In the genomic region with DNA sequence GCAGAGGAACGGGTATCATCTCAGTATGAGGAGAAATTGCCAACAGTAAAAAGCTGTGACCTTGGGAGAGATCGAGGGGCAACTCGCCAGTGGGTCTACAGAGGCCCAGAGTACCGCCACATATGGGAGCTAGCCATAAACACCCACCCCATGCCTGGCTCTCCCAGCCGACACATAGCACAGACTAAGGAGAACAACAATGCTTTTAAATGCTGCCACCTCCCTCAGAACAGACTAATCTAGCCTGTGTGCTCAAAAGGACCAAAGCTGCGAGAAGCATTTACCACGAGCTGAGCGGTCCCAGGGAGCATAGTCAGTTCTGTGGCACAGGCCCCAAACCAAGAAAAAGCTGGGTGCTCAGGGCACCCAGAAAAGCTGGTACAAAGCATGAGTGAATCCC, we compare ENCODE assay signal across 37 cellular contexts.
"Had no signal": no experiment of that assay in that cellular context is flagged by ENCODE, and none has a peak within 500 bp of the region (broad histone marks: within the 10 kb centered on the region; RNA-seq: fewer than 3 reads in every experiment).

No MANE protein-coding gene starts in this region.

- DNase-seq: activated effector memory CD4-positive, alpha-beta T cell treated with anti-CD3 and anti-CD28 coated beads, Interleukin-2, amount 50 U/mL, for 16 hours; activated effector memory CD4-positive, alpha-beta T cell treated with Interleukin-2 at 50 U/mL for 16 hours; activated gamma-delta T cell; activated gamma-delta T cell treated with Interleukin-2 at 50 U/mL for 16 hours; activated naive CD4-positive, alpha-beta T cell; activated naive CD4-positive, alpha-beta T cell treated with anti-CD3 and anti-CD28 coated beads for 36 hours; activated naive CD4-positive, alpha-beta T cell treated with anti-CD3 and anti-CD28 coated beads, Interleukin-2, amount 10 ng/mL, durations not matched to agents 7 days and 5 days; activated naive CD4-positive, alpha-beta T cell treated with anti-CD3 and anti-CD28 coated beads, Interleukin-2, amount 50 U/mL, for 16 hours; activated naive CD4-positive, alpha-beta T cell treated with Interleukin-2 at 50 U/mL for 16 hours; activated naive CD8-positive, alpha-beta T cell treated with anti-CD3 and anti-CD28 coated beads for 36 hours; activated naive CD8-positive, alpha-beta T cell treated with anti-CD3 and anti-CD28 coated beads, Interleukin-2, amount 10 ng/mL, durations not matched to agents 7 days and 5 days; activated naive CD8-positive, alpha-beta T cell treated with anti-CD3 and anti-CD28 coated beads, Interleukin-2, amount 50 U/mL, for 24 hours; activated T-cell treated with anti-CD3 and anti-CD28 coated beads, Interleukin-2, amount 50 U/mL, for 1 hour; activated T-cell treated with anti-CD3 and anti-CD28 coated beads, Interleukin-2, amount 50 U/mL, for 24 hours; activated T-cell treated with anti-CD3 and anti-CD28 coated beads, Interleukin-2, amount 50 U/mL, for 4 hours; activated T-cell treated with anti-CD3 and anti-CD28 coated beads, Interleukin-2, amount 50 U/mL, for 48 hours; activated T-cell treated with anti-CD3 and anti-CD28 coated beads, Interleukin-2, amount 50 U/mL, for 72 hours; adrenal gland; amniotic stem cell; amygdala; anterior cingulate cortex; aorta; body of pancreas; brain microvascular endothelial cell; central memory CD4-positive, alpha-beta T cell; cerebellar nuclear complex had no signal

- H3K36me3 Mint-ChIP-seq: activated naive CD4-positive, alpha-beta T cell treated with anti-CD3 and anti-CD28 coated beads, Interleukin-2, amount 10 ng/mL, durations not matched to agents 7 days and 5 days; activated naive CD4-positive, alpha-beta T cell treated with anti-CD3 and anti-CD28 coated beads, Interleukin-2, amount 50 U/mL, for 24 hours; activated naive CD4-positive, alpha-beta T cell treated with anti-CD3 and anti-CD28 coated beads, Interleukin-2, amount 50 U/mL, for 72 hours; activated naive CD8-positive, alpha-beta T cell; activated naive CD8-positive, alpha-beta T cell treated with anti-CD3 and anti-CD28 coated beads for 36 hours; activated naive CD8-positive, alpha-beta T cell treated with anti-CD3 and anti-CD28 coated beads, Interleukin-2, amount 10 ng/mL, durations not matched to agents 7 days and 5 days; brain had no signal

- H3K27me3 ChIP-seq: ascending aorta, body of pancreas, brain microvascular endothelial cell, breast epithelium, cardiac muscle cell had no signal

- H3K27me3 Mint-ChIP-seq: activated naive CD4-positive, alpha-beta T cell treated with anti-CD3 and anti-CD28 coated beads, Interleukin-2, amount 10 ng/mL, durations not matched to agents 7 days and 5 days had no signal

- H3K4me1 Mint-ChIP-seq: activated naive CD4-positive, alpha-beta T cell treated with anti-CD3 and anti-CD28 coated beads, Interleukin-2, amount 10 ng/mL, durations not matched to agents 7 days and 5 days; activated naive CD4-positive, alpha-beta T cell treated with anti-CD3 and anti-CD28 coated beads, Interleukin-2, amount 50 U/mL, for 24 hours; activated naive CD8-positive, alpha-beta T cell treated with anti-CD3 and anti-CD28 coated beads for 36 hours; activated naive CD8-positive, alpha-beta T cell treated with anti-CD3 and anti-CD28 coated beads, Interleukin-2, amount 10 ng/mL, durations not matched to agents 7 days and 5 days; activated naive CD8-positive, alpha-beta T cell treated with anti-CD3 and anti-CD28 coated beads, Interleukin-2, amount 50 U/mL, for 24 hours; activated T-helper 17 cell treated with anti-CD3 and anti-CD28 coated beads, Interleukin-2, amount 50 U/mL, for 72 hours; brain; central memory CD8-positive, alpha-beta T cell had no signal

- H3K9me3 Mint-ChIP-seq: activated naive CD4-positive, alpha-beta T cell treated with anti-CD3 and anti-CD28 coated beads for 36 hours; activated naive CD4-positive, alpha-beta T cell treated with anti-CD3 and anti-CD28 coated beads, Interleukin-2, amount 10 ng/mL, durations not matched to agents 7 days and 5 days; activated naive CD4-positive, alpha-beta T cell treated with anti-CD3 and anti-CD28 coated beads, Interleukin-2, amount 50 U/mL, for 24 hours; activated naive CD4-positive, alpha-beta T cell treated with anti-CD3 and anti-CD28 coated beads, Interleukin-2, amount 50 U/mL, for 72 hours; activated naive CD8-positive, alpha-beta T cell treated with anti-CD3 and anti-CD28 coated beads for 36 hours; activated naive CD8-positive, alpha-beta T cell treated with anti-CD3 and anti-CD28 coated beads, Interleukin-2, amount 10 ng/mL, durations not matched to agents 7 days and 5 days; activated naive CD8-positive, alpha-beta T cell treated with anti-CD3 and anti-CD28 coated beads, Interleukin-2, amount 50 U/mL, for 24 hours; activated T-cell treated with anti-CD3 and anti-CD28 coated beads, Interleukin-2, amount 50 U/mL, for 24 hours; activated T-cell treated with anti-CD3 and anti-CD28 coated beads, Interleukin-2, amount 50 U/mL, for 4 hours; activated T-cell treated with anti-CD3 and anti-CD28 coated beads, Interleukin-2, amount 50 U/mL, for 72 hours; activated T-helper 1 cell treated with anti-CD3 and anti-CD28 coated beads, Interleukin-12 subunit alpha, Interleukin-12 subunit beta, Interleukin-2, Interleukin-4 antibody, amounts not matched to agents 30 ng/mL and 10 ng/mL and 1 ng/mL, durations not matched to agents 14 hours and 24 hours and 36 hours; activated T-helper 17 cell treated with anti-CD3 and anti-CD28 coated beads, Interleukin-2, amount 50 U/mL, for 72 hours; activated T-helper 2 cell treated with anti-CD3 and anti-CD28 coated beads, Interferon-gamma antibody, Interleukin-2, Interleukin-4, amounts not matched to agents 10 μg/mL and 5 μg/mL and 100 μg/mL, durations not matched to agents 14 hours and 24 hours and 36 hours; brain; central memory CD8-positive, alpha-beta T cell had no signal

- H3K4me3 ChIP-seq: adrenal gland, ascending aorta, body of pancreas, breast epithelium, cardiac muscle cell had no signal

- H3K9me3 ChIP-seq: adrenal gland, ascending aorta, body of pancreas, breast epithelium had no signal

- H3K27ac Mint-ChIP-seq: activated naive CD4-positive, alpha-beta T cell treated with anti-CD3 and anti-CD28 coated beads for 36 hours; activated naive CD4-positive, alpha-beta T cell treated with anti-CD3 and anti-CD28 coated beads, Interleukin-2, amount 10 ng/mL, durations not matched to agents 7 days and 5 days; activated naive CD4-positive, alpha-beta T cell treated with anti-CD3 and anti-CD28 coated beads, Interleukin-2, amount 50 U/mL, for 24 hours; activated naive CD4-positive, alpha-beta T cell treated with anti-CD3 and anti-CD28 coated beads, Interleukin-2, amount 50 U/mL, for 72 hours; activated naive CD8-positive, alpha-beta T cell; activated naive CD8-positive, alpha-beta T cell treated with anti-CD3 and anti-CD28 coated beads for 36 hours; activated naive CD8-positive, alpha-beta T cell treated with anti-CD3 and anti-CD28 coated beads, Interleukin-2, amount 10 ng/mL, durations not matched to agents 7 days and 5 days; activated naive CD8-positive, alpha-beta T cell treated with anti-CD3 and anti-CD28 coated beads, Interleukin-2, amount 50 U/mL, for 24 hours; activated T-cell treated with anti-CD3 and anti-CD28 coated beads, Interleukin-2, amount 50 U/mL, for 24 hours; activated T-cell treated with anti-CD3 and anti-CD28 coated beads, Interleukin-2, amount 50 U/mL, for 72 hours; activated T-helper 1 cell treated with anti-CD3 and anti-CD28 coated beads, Interleukin-12 subunit alpha, Interleukin-12 subunit beta, Interleukin-2, Interleukin-4 antibody, amounts not matched to agents 30 ng/mL and 10 ng/mL and 1 ng/mL, durations not matched to agents 14 hours and 24 hours and 36 hours; activated T-helper 17 cell treated with anti-CD3 and anti-CD28 coated beads, Interleukin-2, amount 50 U/mL, for 72 hours; activated T-helper 2 cell treated with anti-CD3 and anti-CD28 coated beads, Interferon-gamma antibody, Interleukin-2, Interleukin-4, amounts not matched to agents 10 μg/mL and 5 μg/mL and 100 μg/mL, durations not matched to agents 14 hours and 24 hours and 36 hours; brain had no signal

- H3K27ac ChIP-seq: adrenal gland, ascending aorta, body of pancreas, brain microvascular endothelial cell, breast epithelium, cardiac muscle cell had no signal

- H3K36me3 ChIP-seq: adrenal gland, ascending aorta, brain microvascular endothelial cell, breast epithelium, cardiac muscle cell had no signal

- H3K4me1 ChIP-seq: adrenal gland, ascending aorta, body of pancreas, breast epithelium had no signal

- H3K4me3 Mint-ChIP-seq: activated naive CD4-positive, alpha-beta T cell treated with anti-CD3 and anti-CD28 coated beads for 36 hours; activated naive CD4-positive, alpha-beta T cell treated with anti-CD3 and anti-CD28 coated beads, Interleukin-2, amount 10 ng/mL, durations not matched to agents 7 days and 5 days; activated naive CD4-positive, alpha-beta T cell treated with anti-CD3 and anti-CD28 coated beads, Interleukin-2, amount 50 U/mL, for 24 hours; activated naive CD8-positive, alpha-beta T cell; activated naive CD8-positive, alpha-beta T cell treated with anti-CD3 and anti-CD28 coated beads for 36 hours; activated naive CD8-positive, alpha-beta T cell treated with anti-CD3 and anti-CD28 coated beads, Interleukin-2, amount 10 ng/mL, durations not matched to agents 7 days and 5 days; activated naive CD8-positive, alpha-beta T cell treated with anti-CD3 and anti-CD28 coated beads, Interleukin-2, amount 50 U/mL, for 24 hours; activated T-cell treated with anti-CD3 and anti-CD28 coated beads, Interleukin-2, amount 50 U/mL, for 24 hours; activated T-cell treated with anti-CD3 and anti-CD28 coated beads, Interleukin-2, amount 50 U/mL, for 4 hours; activated T-cell treated with anti-CD3 and anti-CD28 coated beads, Interleukin-2, amount 50 U/mL, for 72 hours; activated T-helper 1 cell treated with anti-CD3 and anti-CD28 coated beads, Interleukin-12 subunit alpha, Interleukin-12 subunit beta, Interleukin-2, Interleukin-4 antibody, amounts not matched to agents 30 ng/mL and 10 ng/mL and 1 ng/mL, durations not matched to agents 14 hours and 24 hours and 36 hours; activated T-helper 17 cell treated with anti-CD3 and anti-CD28 coated beads, Interleukin-2, amount 50 U/mL, for 72 hours; brain; central memory CD8-positive, alpha-beta T cell had no signal
